3 cellular contexts compared by ENCODE assay signal in genomic region chr16:16364100-16364499, GRCh38. TPM values are rescaled to one million over a fixed set of nuclear protein-coding genes. Genes with fewer than 3 reads are reported as not detected.
"Had no signal": no experiment of that assay in that cellular context is flagged by ENCODE, and none has a peak within 500 bp of the region (broad histone marks: within the 10 kb centered on the region; RNA-seq: fewer than 3 reads in every experiment).

No MANE protein-coding gene starts in this region.

RNA-seq across cellular contexts. Expression of gene NPIPA7, which starts 14.8 kb away (rescaled TPM):
- total RNA-seq: dermis blood vessel endothelial cell, epithelial cell of proximal tubule, mononuclear cell had no signal
